Comparison of ENCODE assay signal across 1 cellular context in the genomic region with DNA sequence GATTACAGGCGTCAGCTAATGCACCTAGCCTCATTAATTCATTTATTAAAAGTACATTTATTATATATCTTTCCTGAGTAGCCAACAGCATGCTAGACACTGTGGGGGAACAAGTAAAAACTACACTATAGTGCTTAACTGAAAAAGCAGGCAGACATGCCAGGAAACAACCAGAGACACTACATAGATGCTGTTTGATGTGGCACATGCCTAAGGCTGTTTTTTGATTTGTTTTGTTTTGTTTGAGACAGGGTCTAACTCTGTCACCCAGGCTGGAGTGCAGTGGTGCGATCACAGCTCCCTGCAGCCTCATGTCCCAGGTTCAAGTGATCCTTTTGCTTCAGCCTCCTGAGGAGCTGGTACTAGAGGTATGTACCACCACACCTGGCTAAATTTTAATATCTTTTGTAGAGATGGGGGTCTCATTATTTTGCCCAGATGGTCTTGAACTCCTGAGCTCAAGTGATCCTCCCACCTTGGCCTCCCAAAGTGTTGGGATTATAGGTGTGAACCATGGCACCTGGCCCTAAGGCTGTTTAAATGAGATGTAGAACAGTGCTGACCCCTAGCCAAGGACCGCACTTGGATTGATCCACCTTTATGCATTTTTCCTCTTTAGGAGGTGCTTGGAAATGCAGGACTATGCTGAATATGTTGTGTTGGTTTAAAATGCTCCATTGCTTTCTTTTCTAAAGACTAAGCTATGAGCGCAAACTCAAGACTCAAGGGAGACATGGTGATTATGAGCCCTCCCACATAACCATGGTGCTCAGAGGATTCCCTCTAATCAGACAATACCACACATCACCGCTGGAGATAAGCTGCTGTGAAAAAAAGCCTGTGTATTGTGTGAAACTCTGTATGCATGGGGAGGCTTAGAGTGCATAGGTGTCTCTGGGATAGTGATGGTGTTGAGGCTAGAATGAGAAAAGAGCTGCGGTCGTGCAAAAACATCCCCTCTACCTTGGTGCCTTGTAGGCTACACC.
TF ChIP-seq lines count a peak whose summit lies in the region.

No MANE protein-coding gene starts in this region.

TF ChIP-seq in HepG2, 621 proteins besides CTCF, POLR2A, EP300 and RAD21:
- TF ChIP-seq ZNF251 (CRISPR knock-in tag; IDR thresholded peaks at IDR 0.05): 0 out of 2 replicates have a peak, but pooled peaks have one; percentile 41
- TF ChIP-seq MLLT10 (CRISPR knock-in tag; IDR thresholded peaks at IDR 0.05): no peak
- TF ChIP-seq ZNF230 (CRISPR knock-in tag; IDR thresholded peaks at IDR 0.05): 0 out of 2 replicates have a peak, but pooled peaks have one; percentile 76
- TF ChIP-seq HCFC1 (IDR thresholded peaks at IDR 0.05; ENCODE audit: low read depth, low read length): no peak
- TF ChIP-seq, protein P1, sequence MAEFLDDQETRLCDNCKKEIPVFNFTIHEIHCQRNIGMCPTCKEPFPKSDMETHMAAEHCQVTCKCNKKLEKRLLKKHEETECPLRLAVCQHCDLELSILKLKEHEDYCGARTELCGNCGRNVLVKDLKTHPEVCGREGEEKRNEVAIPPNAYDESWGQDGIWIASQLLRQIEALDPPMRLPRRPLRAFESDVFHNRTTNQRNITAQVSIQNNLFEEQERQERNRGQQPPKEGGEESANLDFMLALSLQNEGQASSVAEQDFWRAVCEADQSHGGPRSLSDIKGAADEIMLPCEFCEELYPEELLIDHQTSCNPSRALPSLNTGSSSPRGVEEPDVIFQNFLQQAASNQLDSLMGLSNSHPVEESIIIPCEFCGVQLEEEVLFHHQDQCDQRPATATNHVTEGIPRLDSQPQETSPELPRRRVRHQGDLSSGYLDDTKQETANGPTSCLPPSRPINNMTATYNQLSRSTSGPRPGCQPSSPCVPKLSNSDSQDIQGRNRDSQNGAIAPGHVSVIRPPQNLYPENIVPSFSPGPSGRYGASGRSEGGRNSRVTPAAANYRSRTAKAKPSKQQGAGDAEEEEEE (CRISPR knock-in tag; IDR thresholded peaks at IDR 0.05; ENCODE audit: borderline replicate concordance): 0 out of 2 replicates have a peak, but pooled peaks have one; percentile 3
- no peak for TF ChIP-seq SCMH1 (CRISPR knock-in tag; IDR thresholded peaks at IDR 0.05; ENCODE audit: borderline replicate concordance)
